9 cellular contexts compared by ENCODE assay signal in the genomic region with DNA sequence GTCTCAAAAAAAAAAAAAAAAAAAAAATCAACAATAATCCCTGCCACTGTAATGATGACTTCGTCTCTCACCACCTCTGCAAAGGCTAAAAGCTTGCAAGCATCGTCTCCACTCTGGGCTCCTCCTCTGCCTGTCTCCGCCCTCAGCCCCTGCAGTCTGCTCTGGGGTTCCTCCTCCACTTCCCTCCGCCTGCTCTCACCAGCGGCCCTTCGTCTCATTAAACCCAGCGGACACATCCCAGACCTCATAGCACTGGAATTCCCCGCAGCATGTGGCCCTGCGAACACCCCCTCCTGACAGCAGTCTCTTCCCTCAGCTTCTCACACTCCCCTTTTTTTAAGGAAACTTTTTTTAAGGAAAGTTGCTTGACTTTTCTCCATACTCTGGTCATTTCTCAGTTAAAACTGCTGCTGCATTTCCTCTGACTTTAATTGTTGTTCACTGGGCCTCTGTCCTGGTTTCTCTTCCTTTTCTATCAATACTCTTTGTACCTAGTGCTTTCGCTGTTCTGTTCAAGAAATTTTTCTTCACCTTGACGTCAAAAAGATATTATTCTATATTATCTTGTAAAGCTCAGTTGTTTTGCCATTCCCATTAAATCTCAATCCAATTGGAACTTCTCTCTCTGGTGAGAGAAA.
DNase-seq lines count a peak whose midpoint lies in the region; ATAC-seq and TF ChIP-seq lines count a peak whose summit lies in the region.
"Had no signal": no experiment of that assay in that cellular context is flagged by ENCODE, and none has a peak within 500 bp of the region (broad histone marks: within the 10 kb centered on the region; RNA-seq: fewer than 3 reads in every experiment).

No MANE protein-coding gene starts in this region.

- POLR2A ChIA-PET in HEK293T (lab: Yijun Ruan, JAX), result no interaction called here

- in situ Hi-C loops in astrocyte of the cerebellum (cut with HindIII; ENCODE audit: low sequenced_read_pairs), result no loop called here

- TF ChIP-seq POLR2A in spleen (IDR thresholded peaks at IDR 0.05), result no peak

- H3K27me3 ChIP-seq in spleen (replicated peaks in 1 of 7), result no peaks in the 10 kb centered on the region

- no peaks in the 10 kb centered on the region for H3K36me3 ChIP-seq in spleen

- peak overlapping the region; percentile 32 to 79 (median 61) for H3K27ac ChIP-seq in spleen

- 21 to 34% (median 25%) methylated on average over 11 of the region's 11 CpGs for WGBS in spleen, 5 donors

- H3K4me1 ChIP-seq in spleen, result peaks cover 0 to 21% (median 12%) of the 10 kb centered on the region in 6 donors

- H3K4me3 ChIP-seq in astrocyte of the cerebellum (ENCODE audit: low read depth, low read length) (no peak overlapping the region), spleen (no peak overlapping the region)

- no peak for TF ChIP-seq CTCF in astrocyte of the cerebellum (IDR thresholded peaks at IDR 0.05; ENCODE audit: low read depth, low read length, missing control alignments)
- TF ChIP-seq CTCF in spleen (IDR thresholded peaks at IDR 0.05 in 8 of 11, conservative IDR thresholded peaks at IDR 0.05 in 3 of 11), result no peak

- no peaks in the 10 kb centered on the region for H3K9me3 ChIP-seq in spleen

- intact Hi-C loops in spleen (cut with DNase I; ENCODE audit: low total_unique reads), result no loop called here

- peak; percentile 77 for DNase-seq in HEK293T (ENCODE audit: extremely low spot score)
- peak; percentile 31 for DNase-seq in astrocyte of the cerebellum (ENCODE audit: low read depth)
- DNase-seq in iPS-NIHi11 (ENCODE audit: low spot score), result peak; percentile 81
- peak; percentile 85 for DNase-seq in spleen
- no peak for DNase-seq in SKM-1 (lab: John Stamatoyannopoulos, UW; ENCODE audit: unreplicated experiment)
- DNase-seq in stimulated activated CD4-positive, alpha-beta T cell treated with anti-CD3 and anti-CD28 coated beads, Interleukin-12 subunit alpha, Interleukin-12 subunit beta, amount 100 ng/mL, for 4 hours, result no peak

- ATAC-seq in GM19467 (IDR thresholded peaks at IDR 0.05; ENCODE audit: unreplicated experiment) (no peak), GM21526 (IDR thresholded peaks at IDR 0.05; ENCODE audit: low FRiP score, unreplicated experiment) (no peak)
- ATAC-seq: esophagus mucosa had no signal

- CTCF ChIA-PET in HEK293T (lab: Yijun Ruan, JAX), result interaction anchor here (1.1 kb wide), 2 partner anchors 110 to 114 kb away, joined by 3 read pairs; no protein-coding TSS in a partner anchor

TF ChIP-seq in HEK293T, 16 proteins besides CTCF, POLR2A, EP300 and RAD21:
- TF ChIP-seq L3MBTL2 (conservative IDR thresholded peaks at IDR 0.05) (no peak; the same call in 1 of the 2 replicates), BHLHE40 (IDR thresholded peaks at IDR 0.05; ENCODE audit: borderline replicate concordance) (no peak)

Comparison
In these comparisons a context has a peak if more than half of its experiments do, and no peak if none do; other contexts are left out.
1. DNase-seq: peak in HEK293T (single experiment), astrocyte of the cerebellum (single experiment), iPS-NIHi11 (single experiment) and spleen (single experiment); none in SKM-1 (single experiment) and stimulated activated CD4-positive, alpha-beta T cell treated with anti-CD3 and anti-CD28 coated beads, Interleukin-12 subunit alpha, Interleukin-12 subunit beta, amount 100 ng/mL, for 4 hours (single experiment).